ENCODE assay signal across 20 cellular contexts in genomic region chr7:85095816-85096215, GRCh38.
DNase-seq lines count a peak whose midpoint lies in the region; ATAC-seq and TF ChIP-seq lines count a peak whose summit lies in the region.
"Had no signal": no experiment of that assay in that cellular context is flagged by ENCODE, and none has a peak within 500 bp of the region (broad histone marks: within the 10 kb centered on the region; RNA-seq: fewer than 3 reads in every experiment).

No MANE protein-coding gene starts in this region.

- no peak overlapping the region for H3K4me3 ChIP-seq in heart right ventricle
- H3K4me3 ChIP-seq in right atrium auricular region: no peak overlapping the region
- no peak overlapping the region for H3K4me3 ChIP-seq in choroid plexus epithelial cell (ENCODE audit: low read depth, low read length)
- H3K4me3 ChIP-seq in tibial artery: no peak overlapping the region
- H3K4me3 ChIP-seq: K562 had no signal

- no peaks in the 10 kb centered on the region for H3K9me3 ChIP-seq in heart right ventricle
- no peaks in the 10 kb centered on the region for H3K9me3 ChIP-seq in right atrium auricular region
- no peaks in the 10 kb centered on the region for H3K9me3 ChIP-seq in tibial artery
- H3K9me3 ChIP-seq: BE2C, Caco-2 had no signal

- TF ChIP-seq CTCF in heart right ventricle (IDR thresholded peaks at IDR 0.05) (no peak), right atrium auricular region (IDR thresholded peaks at IDR 0.05) (no peak), choroid plexus epithelial cell (conservative IDR thresholded peaks at IDR 0.05; ENCODE audit: low read depth, low read length) (no peak), tibial artery (IDR thresholded peaks at IDR 0.05) (no peak)

- ATAC-seq in heart right ventricle: peak in 5 of 8 donors; percentile 38 to 78 (median 66)
- ATAC-seq: K562 had no signal

- H3K27me3 ChIP-seq in heart right ventricle (no peaks in the 10 kb centered on the region), right atrium auricular region (no peaks in the 10 kb centered on the region), tibial artery (no peaks in the 10 kb centered on the region)
- H3K27me3 ChIP-seq: BE2C had no signal

- 36 to 39% methylated on average over 2 of the region's 2 CpGs for WGBS in heart right ventricle, 2 donors

- H3K36me3 ChIP-seq in heart right ventricle (no peaks in the 10 kb centered on the region), right atrium auricular region (no peaks in the 10 kb centered on the region), tibial artery (no peaks in the 10 kb centered on the region)
- H3K36me3 ChIP-seq: BE2C had no signal

- H3K27ac ChIP-seq in heart right ventricle: peak overlapping the region in 1 of 10 donors; percentile 0
- H3K27ac ChIP-seq in right atrium auricular region: no peak overlapping the region
- peak overlapping the region; percentile 12 to 63 for H3K27ac ChIP-seq in tibial artery

- intact Hi-C loops in heart right ventricle (cut with DNase I) (no loop called here), tibial artery (cut with DNase I; ENCODE audit: low total_unique reads) (no loop called here)

- no peak for DNase-seq in heart right ventricle
- no peak for DNase-seq in right atrium auricular region (ENCODE audit: low spot score)
- peak; percentile 47 for DNase-seq in choroid plexus epithelial cell (ENCODE audit: low read depth)
- peak; percentile 27 for DNase-seq in iris pigment epithelial cell (ENCODE audit: low read depth)
- DNase-seq in tibial artery: no peak
- DNase-seq in NCI-H1417 (lab: John Stamatoyannopoulos, UW): no peak
- DNase-seq in amygdala (lab: John Stamatoyannopoulos, UW): no peak
- DNase-seq in NCI-H1092 (lab: John Stamatoyannopoulos, UW): no peak
- DNase-seq: Caco-2; CD4-positive, CD25-positive, alpha-beta regulatory T cell; DMS153; EL; NCI-H187; NCI-H2227 treated with DMSO at 0.1 percent for 48 hours; NCI-H510A treated with DMSO at 0.1 percent for 48 hours; NCI-H82; OCI-M1; SHP77 treated with DMSO at 0.1 percent for 48 hours had no signal

- H3K4me1 ChIP-seq in heart right ventricle (peaks cover 0 to 25% (median 7%) of the 10 kb centered on the region in 9 donors), right atrium auricular region (peaks cover 0 to 24% of the 10 kb centered on the region in 2 donors), tibial artery (peaks cover 0 to 27% (median 8%) of the 10 kb centered on the region in 4 donors)
- H3K4me1 ChIP-seq: BE2C, Caco-2 had no signal

Comparison
In these comparisons a context has a peak if more than half of its experiments do, and no peak if none do; other contexts are left out.
1. DNase-seq: peak in choroid plexus epithelial cell (single experiment) and iris pigment epithelial cell (single experiment); none in heart right ventricle (0 of 2), right atrium auricular region (single experiment), tibial artery (0 of 2), NCI-H1417 (0 of 3), amygdala (0 of 56) and NCI-H1092 (single experiment).
2. H3K27ac ChIP-seq: peak in tibial artery (2 of 2); none in right atrium auricular region (0 of 2).